Comparison of ENCODE assay signal across 8 cellular contexts in genomic region chr12:12611512-12612306, GRCh38. TPM values are rescaled to one million over a fixed set of nuclear protein-coding genes. Genes with fewer than 3 reads are reported as not detected.
DNase-seq lines count a peak whose midpoint lies in the region; ATAC-seq and TF ChIP-seq lines count a peak whose summit lies in the region.

Gene CREBL2, plus strand, starts transcription at chr12:12611876. Its CDS starts 297 bp downstream, at chr12:12612173.

- intact Hi-C loops in ascending aorta (cut with DNase I) (loop anchor here (1.0 to 5.0 kb wide), 5 partner anchors 49 to 344 kb away; partner anchors contain the start of genes DUSP16, GPR19 and LRP6), right cardiac atrium (cut with DNase I) (no loop called here), uterus (cut with DNase I; ENCODE audit: low total_unique reads) (no loop called here)

- peak within 1 kb of the TSS; percentile 88 for H3K4me3 Mint-ChIP-seq in T-helper 2 cell treated with Interferon-gamma antibody and Interleukin-4, amounts not matched to agents 5 μg/mL and 100 μg/mL, for 36 hours

- H3K4me3 ChIP-seq in ascending aorta: peak within 1 kb of the TSS; percentile 76 to 83
- peak within 1 kb of the TSS; percentile 65 for H3K4me3 ChIP-seq in right cardiac atrium (ENCODE audit: low read length)
- H3K4me3 ChIP-seq in uterus: peak within 1 kb of the TSS; percentile 78 to 90

- H3K4me1 ChIP-seq in ascending aorta: peaks cover 3 to 16% of the 10 kb centered on the region in 2 donors
- H3K4me1 ChIP-seq in right cardiac atrium (ENCODE audit: control insufficient read depth, insufficient read depth, low read length): peaks cover 3% of the 10 kb centered on the region
- H3K4me1 ChIP-seq in uterus: peaks cover 5 to 7% of the 10 kb centered on the region in 2 donors

- H3K27ac ChIP-seq in ascending aorta (peak within 1 kb of the TSS; percentile 91 to 94), right cardiac atrium (ENCODE audit: low read length) (peak within 1 kb of the TSS; percentile 90), uterus (peak within 1 kb of the TSS; percentile 95 to 96)

- peak; percentile 72 for TF ChIP-seq POLR2A in GM15510 (IDR thresholded peaks at IDR 0.05; ENCODE audit: borderline replicate concordance, extremely low read depth, insufficient read length)
- peak; percentile 68 to 75 for TF ChIP-seq POLR2A in uterus (IDR thresholded peaks at IDR 0.05)

- peak within 1 kb of the TSS; percentile 88 for H3K27ac Mint-ChIP-seq in T-helper 2 cell treated with Interferon-gamma antibody and Interleukin-4, amounts not matched to agents 5 μg/mL and 100 μg/mL, for 36 hours

- peaks cover 12% of the 10 kb centered on the region for H3K36me3 Mint-ChIP-seq in T-helper 2 cell treated with Interferon-gamma antibody and Interleukin-4, amounts not matched to agents 5 μg/mL and 100 μg/mL, for 36 hours (ENCODE audit: low read depth)

- peak; percentile 96 for DNase-seq in NCI-H1694 (lab: John Stamatoyannopoulos, UW)
- DNase-seq in T-helper 2 cell treated with Interferon-gamma antibody and Interleukin-4, amounts not matched to agents 5 μg/mL and 100 μg/mL, for 36 hours (ENCODE audit: low spot score): peak; percentile 85
- peak; percentile 83 to 97 for DNase-seq in ascending aorta (ENCODE audit: low spot score in 2 of 2)
- DNase-seq in right cardiac atrium: peak; percentile 97 to 99 (median 99)
- DNase-seq in pulmonary artery endothelial cell (ENCODE audit: low read depth, low spot score): peak; percentile 86
- peak; percentile 96 for DNase-seq in uterus

- ATAC-seq in HG02870 (IDR thresholded peaks at IDR 0.05; ENCODE audit: unreplicated experiment): peak; percentile 57
- ATAC-seq in right cardiac atrium: peak; percentile 97 to 98

- under 1% methylated on average over 51 of the region's 51 CpGs for WGBS in right cardiac atrium

- H3K4me1 Mint-ChIP-seq in T-helper 2 cell treated with Interferon-gamma antibody and Interleukin-4, amounts not matched to agents 5 μg/mL and 100 μg/mL, for 36 hours (ENCODE audit: low read depth): peaks cover 45% of the 10 kb centered on the region

- H3K36me3 ChIP-seq in ascending aorta (no peaks in the 10 kb centered on the region), uterus (no peaks in the 10 kb centered on the region)

- no peaks in the 10 kb centered on the region for H3K27me3 Mint-ChIP-seq in T-helper 2 cell treated with Interferon-gamma antibody and Interleukin-4, amounts not matched to agents 5 μg/mL and 100 μg/mL, for 36 hours (ENCODE audit: low read depth)

- no peaks in the 10 kb centered on the region for H3K9me3 ChIP-seq in ascending aorta
- H3K9me3 ChIP-seq in right cardiac atrium (ENCODE audit: control insufficient read depth, low read length): no peaks in the 10 kb centered on the region
- no peaks in the 10 kb centered on the region for H3K9me3 ChIP-seq in uterus

- H3K27me3 ChIP-seq in ascending aorta (no peaks in the 10 kb centered on the region), right cardiac atrium (ENCODE audit: control insufficient read depth, insufficient read depth) (no peaks in the 10 kb centered on the region), uterus (no peaks in the 10 kb centered on the region)

- TF ChIP-seq CTCF in ascending aorta (IDR thresholded peaks at IDR 0.05): no peak
- TF ChIP-seq CTCF in uterus (IDR thresholded peaks at IDR 0.05): no peak

- H3K9me3 Mint-ChIP-seq in T-helper 2 cell treated with Interferon-gamma antibody and Interleukin-4, amounts not matched to agents 5 μg/mL and 100 μg/mL, for 36 hours: no peaks in the 10 kb centered on the region

RNA-seq across cellular contexts. Expression of gene CREBL2, which starts in this region (rescaled TPM):
- total RNA-seq in ascending aorta: 19.4 TPM
- total RNA-seq in right cardiac atrium: 10 to 100 TPM; 22.4 to 24.9 (median 23.4) TPM
- 16.7 TPM for polyA plus RNA-seq in right cardiac atrium
- total RNA-seq in pulmonary artery endothelial cell: 31.5 and 40.3 TPM in 2 replicates
- 10 to 100 TPM; 18.7 to 33.4 (median 28.3) TPM for total RNA-seq in uterus

Comparison
In these comparisons a context has a peak if more than half of its experiments do, and no peak if none do; other contexts are left out.
1. Peak in every context shown above with its lines: DNase-seq, ATAC-seq, H3K4me3 ChIP-seq and H3K27ac ChIP-seq.